In the genomic region with DNA sequence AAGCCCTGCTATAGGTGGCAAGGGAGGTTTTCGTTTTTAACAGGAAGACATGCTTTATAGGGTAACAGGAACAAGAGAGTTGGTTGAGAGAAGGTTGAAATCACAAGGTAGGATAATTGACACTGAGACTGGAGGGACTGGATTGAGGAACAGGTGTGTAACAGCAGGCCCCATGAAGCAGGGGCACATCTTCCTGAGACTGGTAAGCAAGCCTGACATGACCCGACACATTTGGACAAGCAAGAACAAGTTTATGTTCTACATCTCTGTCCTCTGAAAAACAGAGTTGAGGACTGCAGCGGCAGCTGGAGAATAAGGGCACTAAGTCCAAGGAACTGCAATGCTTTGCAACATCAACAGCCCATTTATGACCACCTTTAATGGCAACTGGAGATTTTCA, we compare ENCODE assay signal across 16 cellular contexts. TPM values are rescaled to one million over a fixed set of nuclear protein-coding genes. Genes with fewer than 3 reads are reported as not detected.
DNase-seq lines count a peak whose midpoint lies in the region; ATAC-seq and TF ChIP-seq lines count a peak whose summit lies in the region.
"Had no signal": no experiment of that assay in that cellular context is flagged by ENCODE, and none has a peak within 500 bp of the region (broad histone marks: within the 10 kb centered on the region; RNA-seq: fewer than 3 reads in every experiment).

No MANE protein-coding gene starts in this region.

- no peak overlapping the region for H3K9ac ChIP-seq in SK-N-MC (ENCODE audit: insufficient read length)
- H3K9ac ChIP-seq: BLaER1 had no signal

- peaks cover 0 to 7% of the 10 kb centered on the region in 2 donors for H3K4me1 ChIP-seq in breast epithelium

- no peak for TF ChIP-seq POLR2A in breast epithelium (IDR thresholded peaks at IDR 0.05)

- H3K27ac ChIP-seq in breast epithelium (no peak overlapping the region), SK-N-MC (0 out of 2 replicates have a peak overlapping the region, but pooled peaks have one; percentile 19)
- H3K27ac ChIP-seq: BLaER1 had no signal

- H3K27me3 Mint-ChIP-seq in MCF 10A (ENCODE audit: insufficient read depth, unreplicated experiment) = no peaks in the 10 kb centered on the region

- DNase-seq in MCF 10A (ENCODE audit: unreplicated experiment) = peak; percentile 71
- no peak for DNase-seq in breast epithelium (ENCODE audit: low spot score in 2 of 2)
- DNase-seq in SK-N-MC (ENCODE audit: low read depth, low spot score) = no peak
- DNase-seq in NCI-H69 (lab: John Stamatoyannopoulos, UW) = no peak
- no peak for DNase-seq in stimulated activated naive CD4-positive, alpha-beta T cell treated with Interleukin-2 at 50 U/mL for 16 hours (lab: John Stamatoyannopoulos, UW)
- DNase-seq in OCI-M1 (lab: John Stamatoyannopoulos, UW) = no peak
- DNase-seq: activated CD4-positive, alpha-beta T cell treated with anti-CD3 and anti-CD28 coated beads for 4 hours; GDM1; GOT3 had no signal

- peaks cover 97% of the 10 kb centered on the region for H3K36me3 Mint-ChIP-seq in MCF 10A (ENCODE audit: insufficient read depth, unreplicated experiment)

- intact Hi-C loops in MCF 10A (cut with micrococcal nuclease) = no loop called here
- intact Hi-C loops in breast epithelium (cut with DNase I; ENCODE audit: low total_unique reads) = no loop called here

- H3K9me3 Mint-ChIP-seq in MCF 10A (ENCODE audit: unreplicated experiment) = no peaks in the 10 kb centered on the region

- POLR2A ChIA-PET in MCF 10A (lab: Yijun Ruan, JAX) = no interaction called here

- peak overlapping the region; percentile 68 for H3K27ac Mint-ChIP-seq in MCF 10A (ENCODE audit: low read depth, unreplicated experiment)

- BruUV-seq in MCF 10A (replicated peaks; lab: Mats Ljungman, UMichigan) = no TSS peak

- H3K27me3 ChIP-seq in breast epithelium = no peaks in the 10 kb centered on the region
- H3K27me3 ChIP-seq: BLaER1, MG63 had no signal

- ATAC-seq in esophagus mucosa (peak; percentile 71), HG02678 (IDR thresholded peaks at IDR 0.05; ENCODE audit: unreplicated experiment) (no peak)

- H3K4me3 ChIP-seq in breast epithelium = no peak overlapping the region
- H3K4me3 ChIP-seq in SK-N-MC = no peak overlapping the region
- H3K4me3 ChIP-seq: BLaER1, MG63 had no signal

- H3K36me3 ChIP-seq in breast epithelium = no peaks in the 10 kb centered on the region
- H3K36me3 ChIP-seq in SK-N-MC (ENCODE audit: insufficient read depth, low read length) = peaks cover 91% of the 10 kb centered on the region

- peak overlapping the region; percentile 90 for H3K4me3 Mint-ChIP-seq in MCF 10A (ENCODE audit: unreplicated experiment)

- TF ChIP-seq CTCF in MCF 10A (IDR thresholded peaks at IDR 0.05; ENCODE audit: unreplicated experiment) (no peak), breast epithelium (IDR thresholded peaks at IDR 0.05) (no peak)

- H3K9me3 ChIP-seq in breast epithelium (no peaks in the 10 kb centered on the region), SK-N-MC (ENCODE audit: low read depth, low read length) (no peaks in the 10 kb centered on the region)
- H3K9me3 ChIP-seq: BLaER1, MG63 had no signal

- H3K4me1 Mint-ChIP-seq in MCF 10A (ENCODE audit: insufficient read depth, unreplicated experiment) = peaks cover 37% of the 10 kb centered on the region

- CTCF ChIA-PET in MCF 10A (lab: Yijun Ruan, JAX) = no interaction called here

RNA-seq across cellular contexts. Expression of a gene that starts 5.2 kb away (rescaled TPM):
- total RNA-seq in MCF 10A (2022) (1,160 and 1,731 TPM in 2 replicates), breast epithelium (1,000 to 10,000 TPM in 2 of 3 donors, 100 to 1,000 TPM in 1; 849 to 1,764 (median 1,655) TPM), esophagus mucosa (1,216 TPM)

RNA-seq across cellular contexts. Expression of a gene that starts 33.0 kb away (rescaled TPM):
- 1.0 and 1.8 TPM in 2 replicates for total RNA-seq in MCF 10A (2022)
- total RNA-seq in breast epithelium = under 1 TPM in 2 of 3 donors, not detected in 1; 0.15 to 0.33 TPM
- 2.9 TPM for total RNA-seq in esophagus mucosa
- total RNA-seq: mesenteric fat pad had no signal

RNA-seq across cellular contexts. Expression of a gene that starts 33.9 kb away (rescaled TPM):
- total RNA-seq in MCF 10A (2022) (0.37 and 0.72 TPM in 2 replicates), breast epithelium (10 to 100 TPM in 2 of 3 donors, under 1 TPM in 1; 0.32 to 28.2 (median 24.6) TPM), esophagus mucosa (not detected)
- total RNA-seq: fibroblast of villous mesenchyme, posterior vena cava had no signal
